Comparison of ENCODE assay signal across 17 cellular contexts in the genomic region with DNA sequence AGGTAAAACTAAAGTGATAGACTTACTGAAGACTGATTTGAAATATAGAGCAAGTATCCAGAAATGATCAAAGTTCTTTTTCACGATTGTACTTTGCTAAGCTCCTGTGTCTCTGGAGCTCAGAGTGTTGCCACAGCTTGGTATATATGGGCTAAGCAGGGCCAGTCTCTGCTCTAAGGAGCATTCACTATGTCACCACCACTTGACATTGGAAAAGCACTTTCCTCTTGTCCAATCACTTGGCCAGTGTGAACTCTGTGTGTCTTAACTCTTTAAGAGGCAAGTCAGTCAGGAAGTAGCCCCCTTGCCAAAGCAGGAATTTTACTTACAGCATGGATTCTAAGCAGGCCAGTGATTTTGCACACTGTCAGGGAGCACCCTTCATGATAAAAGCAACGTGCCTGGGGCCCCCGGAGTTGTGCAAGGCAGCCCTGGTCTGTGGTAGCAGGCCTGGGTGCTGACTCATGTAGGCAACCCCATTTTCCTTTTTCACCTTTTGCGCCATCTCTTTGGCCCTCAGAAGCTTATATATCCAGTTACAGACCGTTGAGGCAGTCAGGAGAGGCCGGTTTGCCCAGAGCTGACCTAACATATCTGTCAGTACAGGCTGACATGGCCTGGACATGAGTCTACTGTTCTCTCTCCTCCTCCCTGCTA.
DNase-seq lines count a peak whose midpoint lies in the region; ATAC-seq and TF ChIP-seq lines count a peak whose summit lies in the region.
"Had no signal": no experiment of that assay in that cellular context is flagged by ENCODE, and none has a peak within 500 bp of the region (broad histone marks: within the 10 kb centered on the region; RNA-seq: fewer than 3 reads in every experiment).

No MANE protein-coding gene starts in this region.

- no peaks in the 10 kb centered on the region for H3K9me3 Mint-ChIP-seq in MCF 10A (ENCODE audit: unreplicated experiment)
- H3K9me3 Mint-ChIP-seq in activated CD4-positive, alpha-beta T cell treated with anti-CD3 and anti-CD28 coated beads for 36 hours (ENCODE audit: low read depth): no peaks in the 10 kb centered on the region
- H3K9me3 Mint-ChIP-seq: activated B cell treated with CpG ODN at 0.5 μM for 24 hours had no signal

- CTCF ChIA-PET in MCF 10A (lab: Yijun Ruan, JAX): interaction anchor here (0.6 kb wide), 1 partner anchor 29 kb away, joined by 3 read pairs; no protein-coding TSS in a partner anchor
- CTCF ChIA-PET in activated CD4-positive, alpha-beta T cell treated with anti-CD3 and anti-CD28 coated beads for 36 hours (lab: Charles Lee): no interaction called here

- TF ChIP-seq EP300 in upper lobe of left lung (IDR thresholded peaks at IDR 0.05): no peak

- POLR2A ChIA-PET in MCF 10A (lab: Yijun Ruan, JAX): interaction anchor here (0.6 to 1.5 kb wide), 2 partner anchors 11 to 340 kb away, joined by 3 read pairs; no protein-coding TSS in a partner anchor
- POLR2A ChIA-PET in activated CD4-positive, alpha-beta T cell treated with anti-CD3 and anti-CD28 coated beads for 36 hours (lab: Charles Lee): no interaction called here

- no peaks in the 10 kb centered on the region for H3K27me3 Mint-ChIP-seq in MCF 10A (ENCODE audit: insufficient read depth, unreplicated experiment)
- no peaks in the 10 kb centered on the region for H3K27me3 Mint-ChIP-seq in activated CD4-positive, alpha-beta T cell treated with anti-CD3 and anti-CD28 coated beads for 36 hours
- H3K27me3 Mint-ChIP-seq: activated B cell treated with CpG ODN at 0.5 μM for 24 hours; CD4-positive, alpha-beta memory T cell had no signal

- H3K27ac ChIP-seq in breast epithelium (no peak overlapping the region), SK-N-MC (peak overlapping the region; percentile 28; the same call in 1 of the 2 replicates), upper lobe of left lung (peak overlapping the region in 3 of 4 donors; percentile 51 to 65 (median 57))
- H3K27ac ChIP-seq: thyroid gland had no signal

- H3K36me3 ChIP-seq in breast epithelium (no peaks in the 10 kb centered on the region), SK-N-MC (ENCODE audit: insufficient read depth, low read length) (no peaks in the 10 kb centered on the region), upper lobe of left lung (peaks cover 4 to 69% (median 15%) of the 10 kb centered on the region in 4 donors)

- no peak overlapping the region for H3K4me3 Mint-ChIP-seq in MCF 10A (ENCODE audit: unreplicated experiment)
- no peak overlapping the region for H3K4me3 Mint-ChIP-seq in activated CD4-positive, alpha-beta T cell treated with anti-CD3 and anti-CD28 coated beads for 36 hours
- H3K4me3 Mint-ChIP-seq: activated B cell treated with CpG ODN at 0.5 μM for 24 hours; CD4-positive, alpha-beta memory T cell had no signal

- peak in 1 of 2 donors; percentile 62 for ATAC-seq in upper lobe of left lung (ENCODE audit: low FRiP score in 2 of 2)
- ATAC-seq in GM21619 (IDR thresholded peaks at IDR 0.05; ENCODE audit: unreplicated experiment): no peak
- ATAC-seq in activated CD4-positive, alpha-beta T cell treated with anti-CD3 and anti-CD28 coated beads for 36 hours: no peak

- H3K4me1 ChIP-seq in breast epithelium: no peaks in the 10 kb centered on the region
- H3K4me1 ChIP-seq in upper lobe of left lung: peaks cover 0 to 6% (median 0%) of the 10 kb centered on the region in 4 donors
- H3K4me1 ChIP-seq: thyroid gland had no signal

- no peak overlapping the region for H3K27ac Mint-ChIP-seq in MCF 10A (ENCODE audit: low read depth, unreplicated experiment)
- no peak overlapping the region for H3K27ac Mint-ChIP-seq in activated CD4-positive, alpha-beta T cell treated with anti-CD3 and anti-CD28 coated beads for 36 hours
- H3K27ac Mint-ChIP-seq: activated B cell treated with CpG ODN at 0.5 μM for 24 hours; CD4-positive, alpha-beta memory T cell had no signal

- H3K9me3 ChIP-seq in breast epithelium (no peaks in the 10 kb centered on the region), SK-N-MC (ENCODE audit: low read depth, low read length) (no peaks in the 10 kb centered on the region), upper lobe of left lung (no peaks in the 10 kb centered on the region)
- H3K9me3 ChIP-seq: thyroid gland had no signal

- TF ChIP-seq CTCF in MCF 10A (IDR thresholded peaks at IDR 0.05; ENCODE audit: unreplicated experiment): no peak
- TF ChIP-seq CTCF in breast epithelium (IDR thresholded peaks at IDR 0.05): no peak
- TF ChIP-seq CTCF in fibroblast of pulmonary artery (IDR thresholded peaks at IDR 0.05; ENCODE audit: low read length, missing control alignments): no peak
- no peak for TF ChIP-seq CTCF in upper lobe of left lung (IDR thresholded peaks at IDR 0.05)

- peaks cover 13% of the 10 kb centered on the region for H3K36me3 Mint-ChIP-seq in MCF 10A (ENCODE audit: insufficient read depth, unreplicated experiment)
- H3K36me3 Mint-ChIP-seq in activated CD4-positive, alpha-beta T cell treated with anti-CD3 and anti-CD28 coated beads for 36 hours (ENCODE audit: low read depth): no peaks in the 10 kb centered on the region

- H3K27me3 ChIP-seq in breast epithelium (no peaks in the 10 kb centered on the region), upper lobe of left lung (no peaks in the 10 kb centered on the region)
- H3K27me3 ChIP-seq: thyroid gland had no signal

- H3K4me3 ChIP-seq in breast epithelium (no peak overlapping the region), SK-N-MC (no peak overlapping the region), fibroblast of pulmonary artery (replicated peaks; ENCODE audit: low read depth, low read length) (no peak overlapping the region), upper lobe of left lung (no peak overlapping the region)
- H3K4me3 ChIP-seq: thyroid gland had no signal

- intact Hi-C loops in MCF 10A (cut with micrococcal nuclease): no loop called here
- intact Hi-C loops in breast epithelium (cut with DNase I; ENCODE audit: low total_unique reads): no loop called here
- intact Hi-C loops in activated CD4-positive, alpha-beta T cell treated with anti-CD3 and anti-CD28 coated beads for 36 hours (cut with DNase I, micrococcal nuclease): no loop called here

- DNase-seq in MCF 10A (ENCODE audit: unreplicated experiment) (peak; percentile 57), breast epithelium (ENCODE audit: low spot score in 2 of 2) (no peak), SK-N-MC (ENCODE audit: low read depth, low spot score) (no peak), fibroblast of pulmonary artery (ENCODE audit: low read depth) (peak; percentile 37), upper lobe of left lung (peak in 1 of 2 donors; percentile 66), NCI-H510A treated with DMSO at 0.1 percent for 48 hours (lab: John Stamatoyannopoulos, UW) (no peak)
- DNase-seq in activated CD4-positive, alpha-beta T cell treated with anti-CD3 and anti-CD28 coated beads for 36 hours: no peak
- DNase-seq: activated B cell treated with CpG ODN at 0.5 μM for 24 hours; activated effector memory CD4-positive, alpha-beta T cell treated with Interleukin-2 at 50 U/mL for 16 hours; anterior cingulate cortex; CD4-positive, alpha-beta memory T cell; dermis blood vessel endothelial cell; DND-41; hippocampal formation; MM.1S; thyroid gland had no signal

- H3K4me1 Mint-ChIP-seq in MCF 10A (ENCODE audit: insufficient read depth, unreplicated experiment): no peaks in the 10 kb centered on the region
- H3K4me1 Mint-ChIP-seq in activated CD4-positive, alpha-beta T cell treated with anti-CD3 and anti-CD28 coated beads for 36 hours: no peaks in the 10 kb centered on the region
- H3K4me1 Mint-ChIP-seq: activated B cell treated with CpG ODN at 0.5 μM for 24 hours; CD4-positive, alpha-beta memory T cell had no signal

- 61 to 62% methylated on average over 5 to 6 of the region's 6 CpGs for WGBS in upper lobe of left lung, 2 donors

- peak overlapping the region; percentile 8 for H3K9ac ChIP-seq in SK-N-MC (ENCODE audit: insufficient read length)

- TF ChIP-seq POLR2A in breast epithelium (IDR thresholded peaks at IDR 0.05) (no peak), upper lobe of left lung (IDR thresholded peaks at IDR 0.05) (no peak)

- BruUV-seq in MCF 10A (replicated peaks; lab: Mats Ljungman, UMichigan): no TSS peak

Comparison
In these comparisons a context has a peak if more than half of its experiments do, and no peak if none do; other contexts are left out.
1. DNase-seq: peak in MCF 10A (single experiment) and fibroblast of pulmonary artery (single experiment); none in breast epithelium (0 of 2), SK-N-MC (single experiment), activated CD4-positive, alpha-beta T cell treated with anti-CD3 and anti-CD28 coated beads for 36 hours (single experiment) and NCI-H510A treated with DMSO at 0.1 percent for 48 hours (single experiment).
2. H3K27ac ChIP-seq: peak in SK-N-MC (single experiment) and upper lobe of left lung (3 of 4); none in breast epithelium (0 of 2).